8 cellular contexts compared by ENCODE assay signal in the genomic region with DNA sequence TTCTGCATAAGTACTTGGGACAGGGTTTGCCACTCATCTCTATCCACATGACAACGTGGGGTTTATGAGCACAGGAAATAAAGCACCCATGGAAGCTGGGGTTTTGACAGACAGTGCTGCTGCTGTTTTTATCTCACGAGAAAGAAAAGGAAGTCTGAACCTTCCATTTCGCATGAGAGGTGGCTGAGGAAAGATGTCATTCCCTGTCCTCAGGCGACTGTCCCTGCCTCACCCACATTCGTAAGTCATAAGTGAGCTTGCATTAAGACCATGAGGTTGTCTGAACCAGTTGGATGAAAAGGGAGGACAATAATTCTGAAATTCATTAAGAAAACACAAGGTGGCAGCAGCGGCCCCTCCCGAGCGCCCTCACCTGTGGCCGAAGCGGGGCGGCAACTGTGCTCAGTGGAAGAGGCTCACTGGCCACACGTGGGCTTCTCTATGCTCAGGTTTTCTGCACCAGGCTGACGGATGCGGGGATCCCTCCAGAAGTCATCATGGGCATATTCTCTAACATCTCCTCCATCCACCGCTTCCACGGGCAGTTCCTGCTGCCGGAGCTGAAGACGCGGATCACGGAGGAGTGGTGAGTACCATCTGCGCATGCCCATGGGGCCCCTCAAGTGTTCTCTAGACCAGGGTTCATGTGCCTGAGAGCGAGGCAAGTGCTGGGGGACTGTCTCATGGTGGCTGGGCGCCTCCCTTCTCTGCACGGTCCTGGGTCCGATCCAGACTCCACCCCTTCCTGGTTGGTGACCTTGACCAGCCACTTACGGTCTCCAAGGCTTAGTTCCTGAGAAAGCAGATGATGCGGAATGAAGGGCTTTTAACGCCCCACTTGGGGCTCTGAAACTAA.
DNase-seq lines count a peak whose midpoint lies in the region; ATAC-seq and TF ChIP-seq lines count a peak whose summit lies in the region.

No MANE protein-coding gene starts in this region.

- DNase-seq in GM12864 (ENCODE audit: low read depth) = peak; percentile 16
- peak; percentile 21 to 54 for DNase-seq in Kasumi-1 (lab: John Stamatoyannopoulos, UW)
- peak; percentile 51 for DNase-seq in T follicular helper cell (ENCODE audit: low read depth)
- DNase-seq in amniotic epithelial cell (ENCODE audit: low read depth) = peak; percentile 28
- DNase-seq in iPS-NIHi7 (ENCODE audit: extremely low spot score) = peak; percentile 79
- DNase-seq in stimulated activated CD4-positive, alpha-beta T cell treated with anti-CD3 and anti-CD28 coated beads, Interleukin-15, amount 100 ng/mL, for 48 hours (ENCODE audit: low read depth in 2 of 2) = peak; percentile 36 to 62

- H3K4me3 ChIP-seq in GM12864 (ENCODE audit: low read depth, low read length) = no peak overlapping the region

- peak; percentile 71 for TF ChIP-seq CTCF in GM12864 (IDR thresholded peaks at IDR 0.05; ENCODE audit: low read depth, low read length, missing control alignments)

- ATAC-seq in HG03354 (IDR thresholded peaks at IDR 0.05; ENCODE audit: poor library complexity, severe bottlenecking, unreplicated experiment) (no peak), GM21367 (IDR thresholded peaks at IDR 0.05; ENCODE audit: unreplicated experiment) (no peak)

Comparison
In these comparisons a context has a peak if more than half of its experiments do, and no peak if none do; other contexts are left out.
1. DNase-seq: peak in every context shown above with its lines; median percentile 79 in iPS-NIHi7; 51 in T follicular helper cell; 49 in stimulated activated CD4-positive, alpha-beta T cell treated with anti-CD3 and anti-CD28 coated beads, Interleukin-15, amount 100 ng/mL, for 48 hours; 38 in Kasumi-1; 28 in amniotic epithelial cell; 16 in GM12864.